22 cellular contexts compared by ENCODE assay signal in genomic region chr1:234141006-234141405, GRCh38.
"Had no signal": no experiment of that assay in that cellular context is flagged by ENCODE, and none has a peak within 500 bp of the region (broad histone marks: within the 10 kb centered on the region; RNA-seq: fewer than 3 reads in every experiment).

No MANE protein-coding gene starts in this region.

- H3K9me3 ChIP-seq: colonic mucosa, gastrocnemius medialis, heart right ventricle, ovary, right atrium auricular region, stomach, thoracic aorta, transverse colon had no signal

- ATAC-seq: gastrocnemius medialis, heart right ventricle, left lobe of liver had no signal

- H3K4me1 ChIP-seq: colonic mucosa, gastrocnemius medialis, heart right ventricle, neural progenitor cell, right atrium auricular region, stomach, transverse colon had no signal

- H3K36me3 Mint-ChIP-seq: mesothelial cell of epicardium; natural killer cell treated with Interleukin-12 subunit alpha and Interleukin-12 subunit beta and Interleukin-15 and Interleukin-18, amount 100 ng/mL, for 72 hours; neural progenitor cell had no signal

- H3K4me3 Mint-ChIP-seq: endodermal cell; mesothelial cell of epicardium; natural killer cell treated with Interleukin-12 subunit alpha and Interleukin-12 subunit beta and Interleukin-15 and Interleukin-18, amount 100 ng/mL, for 72 hours; neural progenitor cell had no signal

- H3K4me3 ChIP-seq: colonic mucosa, gastrocnemius medialis, heart right ventricle, neural progenitor cell, ovary, right atrium auricular region, stomach, thoracic aorta, transverse colon had no signal

- H3K36me3 ChIP-seq: colonic mucosa, gastrocnemius medialis, heart right ventricle, neural progenitor cell, ovary, right atrium auricular region, stomach, thoracic aorta, transverse colon had no signal

- H3K4me1 Mint-ChIP-seq: mesothelial cell of epicardium, neural progenitor cell had no signal

- H3K27ac ChIP-seq: colonic mucosa, gastrocnemius medialis, heart right ventricle, neural progenitor cell, ovary, right atrium auricular region, stomach, thoracic aorta, transverse colon had no signal

- H3K27me3 ChIP-seq: colonic mucosa, gastrocnemius medialis, neural progenitor cell, ovary, right atrium auricular region, transverse colon had no signal

- H3K9me3 Mint-ChIP-seq: natural killer cell treated with Interleukin-12 subunit alpha and Interleukin-12 subunit beta and Interleukin-15 and Interleukin-18, amount 100 ng/mL, for 72 hours had no signal

- H3K27ac Mint-ChIP-seq: endodermal cell; mesothelial cell of epicardium; natural killer cell treated with Interleukin-12 subunit alpha and Interleukin-12 subunit beta and Interleukin-15 and Interleukin-18, amount 100 ng/mL, for 72 hours; neural progenitor cell had no signal

- H2AFZ ChIP-seq: neural progenitor cell had no signal

- H3K9ac ChIP-seq: neural progenitor cell had no signal

- H3K4me2 ChIP-seq: neural progenitor cell had no signal

- FAIRE-seq: endothelial cell of umbilical vein, islet of Langerhans, small intestine had no signal

- DNase-seq: colonic mucosa; dermis blood vessel endothelial cell; endodermal cell; gastrocnemius medialis; heart right ventricle; hypothalamus; nucleus accumbens; ovary; small intestine; stimulated activated CD4-positive, alpha-beta T cell treated with anti-CD3 and anti-CD28 coated beads, Interleukin-12 subunit alpha, Interleukin-12 subunit beta, amount 100 ng/mL, for 4 hours; stimulated activated naive CD4-positive, alpha-beta T cell; stomach; substantia nigra; transverse colon had no signal
